ENCODE assay signal across 20 cellular contexts in genomic region chr6:129368970-129369369, GRCh38.
"Had no signal": no experiment of that assay in that cellular context is flagged by ENCODE, and none has a peak within 500 bp of the region (broad histone marks: within the 10 kb centered on the region; RNA-seq: fewer than 3 reads in every experiment).

No MANE protein-coding gene starts in this region.

- H3K36me3 ChIP-seq: adrenal gland, lower lobe of right lung, neural progenitor cell, ovary, sigmoid colon, SJSA1, uterus had no signal

- H3K36me3 Mint-ChIP-seq: neural progenitor cell had no signal

- H3K27ac Mint-ChIP-seq: activated B cell treated with CpG ODN at 0.5 μM for 24 hours; mesothelial cell of epicardium; neural progenitor cell; T-helper 2 cell treated with Interferon-gamma antibody and Interleukin-4, amounts not matched to agents 5 μg/mL and 100 μg/mL, for 36 hours had no signal

- H3K27ac ChIP-seq: adrenal gland, body of pancreas, foreskin keratinocyte, lower lobe of right lung, neural progenitor cell, ovary, SJSA1 had no signal

- H3K27me3 ChIP-seq: adrenal gland, body of pancreas, foreskin keratinocyte, neural progenitor cell, ovary, sigmoid colon, SJSA1, tibial nerve, uterus had no signal

- H3K9ac ChIP-seq: neural progenitor cell had no signal

- DNase-seq: activated B cell treated with CpG ODN at 0.5 μM for 24 hours; activated gamma-delta T cell; activated T-cell treated with anti-CD3 and anti-CD28 coated beads, Interleukin-2, amount 50 U/mL, for 4 hours; adrenal gland; body of pancreas; cerebellar nuclear complex; effector CD8-positive, alpha-beta T cell; foreskin keratinocyte; glutamatergic neuron; lower lobe of right lung; ovary; sigmoid colon; stimulated activated CD4-positive, alpha-beta T cell treated with anti-CD3 and anti-CD28 coated beads, Interleukin-1b, Interleukin-23, amount 100 ng/mL, for 48 hours; SW 1271; uterus had no signal

- H3K4me1 Mint-ChIP-seq: activated B cell treated with CpG ODN at 0.5 μM for 24 hours had no signal

- H3K9me3 Mint-ChIP-seq: activated B cell treated with CpG ODN at 0.5 μM for 24 hours; activated T-cell treated with anti-CD3 and anti-CD28 coated beads, Interleukin-2, amount 50 U/mL, for 4 hours; neural progenitor cell; T-helper 2 cell treated with Interferon-gamma antibody and Interleukin-4, amounts not matched to agents 5 μg/mL and 100 μg/mL, for 36 hours had no signal

- H3K4me2 ChIP-seq: neural progenitor cell had no signal

- H3K4me3 ChIP-seq: adrenal gland, body of pancreas, lower lobe of right lung, neural progenitor cell, ovary, sigmoid colon, SJSA1, tibial nerve, uterus had no signal

- H3K4me3 Mint-ChIP-seq: activated B cell treated with CpG ODN at 0.5 μM for 24 hours; activated T-cell treated with anti-CD3 and anti-CD28 coated beads, Interleukin-2, amount 50 U/mL, for 4 hours; neural progenitor cell; T-helper 2 cell treated with Interferon-gamma antibody and Interleukin-4, amounts not matched to agents 5 μg/mL and 100 μg/mL, for 36 hours had no signal

- H3K4me1 ChIP-seq: adrenal gland, foreskin keratinocyte, neural progenitor cell, uterus had no signal

- ATAC-seq: body of pancreas, foreskin keratinocyte, lower lobe of right lung had no signal
